Comparison of ENCODE assay signal across 9 cellular contexts in genomic region chr4:39609454-39609911, GRCh38. TPM values are rescaled to one million over a fixed set of nuclear protein-coding genes. Genes with fewer than 3 reads are reported as not detected.
A peak's percentile ranks its signal among the peaks of the same experiment; 100 is the strongest.
DNase-seq lines count a peak whose midpoint lies in the region; ATAC-seq, FAIRE-seq and TF ChIP-seq lines count a peak whose summit lies in the region.
"Had no signal": no experiment of that assay in that cellular context is flagged by ENCODE, and none has a peak within 500 bp of the region (broad histone marks: within the 10 kb centered on the region; RNA-seq: fewer than 3 reads in every experiment).

No MANE protein-coding gene starts in this region.

- H3K27ac ChIP-seq in endodermal cell (ENCODE audit: low read depth, low read length): no peak overlapping the region
- no peak overlapping the region for H3K27ac ChIP-seq in coronary artery

- H3K4me3 Mint-ChIP-seq in endodermal cell: no peak overlapping the region

- WGBS in endodermal cell (ENCODE audit: insufficient coverage in 1 of 2, insufficient read length in 1 of 2), 2 experiments: 92 to 94% methylated on average over 4 to 6 of the region's 6 CpGs

- H3K4me3 ChIP-seq in endodermal cell (ENCODE audit: low read length) (no peak overlapping the region), coronary artery (no peak overlapping the region)

- H3K9me3 Mint-ChIP-seq in endodermal cell: peaks cover 8% of the 10 kb centered on the region

- peaks cover 6% of the 10 kb centered on the region for H3K4me1 Mint-ChIP-seq in endodermal cell

- DNase-seq in GM12892 (ENCODE audit: insufficient read length): no peak
- DNase-seq in endodermal cell: no peak
- no peak for DNase-seq in coronary artery (ENCODE audit: low spot score)
- no peak for DNase-seq in DMS 273 (lab: John Stamatoyannopoulos, UW; ENCODE audit: unreplicated experiment)
- no peak for DNase-seq in UCSD-AML1 (lab: John Stamatoyannopoulos, UW; ENCODE audit: unreplicated experiment)
- DNase-seq in NCI-H82 (lab: John Stamatoyannopoulos, UW): no peak

- peak; percentile 97 for FAIRE-seq in GM12892 (lab: Jason Lieb, UNC)
- FAIRE-seq: G401.6 had no signal

- peak; percentile 87 for ATAC-seq in GM21423 (IDR thresholded peaks at IDR 0.05; ENCODE audit: unreplicated experiment)
- ATAC-seq in HG03439 (IDR thresholded peaks at IDR 0.05; ENCODE audit: unreplicated experiment): peak; percentile 92

- no peak overlapping the region for H3K9ac ChIP-seq in endodermal cell (ENCODE audit: extremely low read depth, low read length, poor library complexity, severe bottlenecking)

- peaks cover 9% of the 10 kb centered on the region for H3K9me3 ChIP-seq in endodermal cell (ENCODE audit: control insufficient read depth, low read length)

- H3K4me1 ChIP-seq in endodermal cell (ENCODE audit: control insufficient read depth, insufficient read depth, low read length): no peaks in the 10 kb centered on the region

- peaks cover 34% of the 10 kb centered on the region for H3K36me3 Mint-ChIP-seq in endodermal cell (ENCODE audit: low read depth)

- no peaks in the 10 kb centered on the region for H3K27me3 ChIP-seq in endodermal cell (ENCODE audit: control insufficient read depth, insufficient read depth, low read length, poor library complexity, severe bottlenecking)

- peaks cover 8% of the 10 kb centered on the region for H3K36me3 ChIP-seq in endodermal cell (ENCODE audit: control insufficient read depth, insufficient read depth, low read length)

- H3K27me3 Mint-ChIP-seq in endodermal cell (ENCODE audit: insufficient read depth): no peaks in the 10 kb centered on the region

- H3K27ac Mint-ChIP-seq in endodermal cell: peak overlapping the region; percentile 12

- TF ChIP-seq POLR2A in GM12892 (IDR thresholded peaks at IDR 0.05; ENCODE audit: low read depth, low read length): 0 out of 2 replicates have a peak, but pooled peaks have one; percentile 51

- TF ChIP-seq CTCF in endodermal cell (conservative IDR thresholded peaks at IDR 0.05) (no peak), coronary artery (IDR thresholded peaks at IDR 0.05) (no peak)

RNA-seq across cellular contexts. Expression of gene SMIM14, which starts 29.2 kb away (rescaled TPM):
- polyA plus RNA-seq in GM12892 (2012; ENCODE audit: missing spikeins): 80.8 TPM
- 10 to 100 TPM; 24.3 to 24.6 TPM for total RNA-seq in endodermal cell
- polyA plus RNA-seq in endodermal cell (2013, experiment 1 of 2): 28.6 TPM
- 30.4 TPM for polyA plus RNA-seq in endodermal cell (2013, experiment 2 of 2)
